Comparison of ENCODE assay signal across 31 cellular contexts in genomic region chr3:142622447-142622846, GRCh38.
"Had no signal": no experiment of that assay in that cellular context is flagged by ENCODE, and none has a peak within 500 bp of the region (broad histone marks: within the 10 kb centered on the region; RNA-seq: fewer than 3 reads in every experiment).

No MANE protein-coding gene starts in this region.

- H3K27ac ChIP-seq: ascending aorta, breast epithelium, cardiac muscle cell, esophagus muscularis mucosa, foreskin keratinocyte, gastrocnemius medialis had no signal

- H3K4me1 ChIP-seq: ascending aorta, breast epithelium, esophagus muscularis mucosa had no signal

- H3K9me3 ChIP-seq: ascending aorta, breast epithelium, esophagus muscularis mucosa, gastrocnemius medialis had no signal

- H3K36me3 ChIP-seq: ascending aorta, breast epithelium, cardiac muscle cell, esophagus muscularis mucosa, gastrocnemius medialis had no signal

- H3K27ac Mint-ChIP-seq: activated CD4-positive, alpha-beta memory T cell treated with anti-CD3 and anti-CD28 coated beads, Interleukin-2, amount 10 ng/mL, durations not matched to agents 7 days and 5 days; activated CD4-positive, alpha-beta T cell treated with anti-CD3 and anti-CD28 coated beads, Interleukin-2, amount 10 ng/mL, durations not matched to agents 7 days and 5 days; activated naive CD4-positive, alpha-beta T cell treated with anti-CD3 and anti-CD28 coated beads, Interleukin-2, amount 10 ng/mL, durations not matched to agents 7 days and 5 days; activated naive CD4-positive, alpha-beta T cell treated with anti-CD3 and anti-CD28 coated beads, Interleukin-2, amount 50 U/mL, for 72 hours; activated naive CD8-positive, alpha-beta T cell treated with anti-CD3 and anti-CD28 coated beads, Interleukin-2, amount 10 ng/mL, durations not matched to agents 7 days and 5 days; activated T-cell treated with anti-CD3 and anti-CD28 coated beads, Interleukin-2, amount 50 U/mL, for 24 hours; activated T-cell treated with anti-CD3 and anti-CD28 coated beads, Interleukin-2, amount 50 U/mL, for 72 hours; effector memory CD8-positive, alpha-beta T cell had no signal

- DNase-seq: activated CD4-positive, alpha-beta memory T cell treated with anti-CD3 and anti-CD28 coated beads, Interleukin-2, amount 10 ng/mL, durations not matched to agents 7 days and 5 days; activated CD4-positive, alpha-beta T cell treated with anti-CD3 and anti-CD28 coated beads for 1 hour; activated CD4-positive, alpha-beta T cell treated with anti-CD3 and anti-CD28 coated beads for 4 hours; activated CD4-positive, alpha-beta T cell treated with anti-CD3 and anti-CD28 coated beads, Interleukin-2, amount 10 ng/mL, durations not matched to agents 7 days and 5 days; activated CD4-positive, alpha-beta T cell treated with anti-CD3 and anti-CD28 coated beads, Interleukin-2, amount 50 U/mL, for 4 hours; activated CD4-positive, CD25-positive, alpha-beta regulatory T cell; activated CD8-positive, alpha-beta memory T cell treated with anti-CD3 and anti-CD28 coated beads, Interleukin-2, amount 50 U/mL, for 48 hours; activated gamma-delta T cell; activated naive CD4-positive, alpha-beta T cell; activated naive CD4-positive, alpha-beta T cell treated with anti-CD3 and anti-CD28 coated beads, Interleukin-2, amount 10 ng/mL, durations not matched to agents 7 days and 5 days; activated naive CD8-positive, alpha-beta T cell treated with anti-CD3 and anti-CD28 coated beads, Interleukin-2, amount 10 ng/mL, durations not matched to agents 7 days and 5 days; activated T-cell treated with anti-CD3 and anti-CD28 coated beads for 4 hours; activated T-cell treated with anti-CD3 and anti-CD28 coated beads, Interleukin-2, amount 50 U/mL, for 24 hours; activated T-cell treated with anti-CD3 and anti-CD28 coated beads, Interleukin-2, amount 50 U/mL, for 72 hours; central memory CD4-positive, alpha-beta T cell; cerebellar nuclear complex; cortex of kidney; dermis blood vessel endothelial cell; effector CD4-positive, alpha-beta T cell; effector memory CD8-positive, alpha-beta T cell; erythroblast; foreskin keratinocyte; gastrocnemius medialis; glutamatergic neuron; T-helper 2 cell had no signal

- H3K9me3 Mint-ChIP-seq: activated CD4-positive, alpha-beta memory T cell treated with anti-CD3 and anti-CD28 coated beads, Interleukin-2, amount 10 ng/mL, durations not matched to agents 7 days and 5 days; activated CD4-positive, alpha-beta T cell treated with anti-CD3 and anti-CD28 coated beads, Interleukin-2, amount 10 ng/mL, durations not matched to agents 7 days and 5 days; activated naive CD4-positive, alpha-beta T cell treated with anti-CD3 and anti-CD28 coated beads, Interleukin-2, amount 10 ng/mL, durations not matched to agents 7 days and 5 days; activated naive CD4-positive, alpha-beta T cell treated with anti-CD3 and anti-CD28 coated beads, Interleukin-2, amount 50 U/mL, for 72 hours; activated naive CD8-positive, alpha-beta T cell treated with anti-CD3 and anti-CD28 coated beads, Interleukin-2, amount 10 ng/mL, durations not matched to agents 7 days and 5 days; activated T-cell treated with anti-CD3 and anti-CD28 coated beads, Interleukin-2, amount 50 U/mL, for 24 hours; activated T-cell treated with anti-CD3 and anti-CD28 coated beads, Interleukin-2, amount 50 U/mL, for 72 hours; brain; effector memory CD8-positive, alpha-beta T cell had no signal

- H3K36me3 Mint-ChIP-seq: activated naive CD4-positive, alpha-beta T cell treated with anti-CD3 and anti-CD28 coated beads, Interleukin-2, amount 10 ng/mL, durations not matched to agents 7 days and 5 days; activated naive CD4-positive, alpha-beta T cell treated with anti-CD3 and anti-CD28 coated beads, Interleukin-2, amount 50 U/mL, for 72 hours; activated naive CD8-positive, alpha-beta T cell treated with anti-CD3 and anti-CD28 coated beads, Interleukin-2, amount 10 ng/mL, durations not matched to agents 7 days and 5 days; brain had no signal

- H3K27me3 ChIP-seq: ascending aorta, breast epithelium, cardiac muscle cell, esophagus muscularis mucosa, foreskin keratinocyte, gastrocnemius medialis had no signal

- ATAC-seq: activated naive CD4-positive, alpha-beta T cell treated with anti-CD3 and anti-CD28 coated beads, Interleukin-2, amount 50 U/mL, for 72 hours; activated T-cell treated with anti-CD3 and anti-CD28 coated beads, Interleukin-2, amount 50 U/mL, for 72 hours; effector memory CD8-positive, alpha-beta T cell; foreskin keratinocyte; gastrocnemius medialis had no signal

- H3K4me3 Mint-ChIP-seq: activated CD4-positive, alpha-beta memory T cell treated with anti-CD3 and anti-CD28 coated beads, Interleukin-2, amount 10 ng/mL, durations not matched to agents 7 days and 5 days; activated CD4-positive, alpha-beta T cell treated with anti-CD3 and anti-CD28 coated beads, Interleukin-2, amount 10 ng/mL, durations not matched to agents 7 days and 5 days; activated naive CD4-positive, alpha-beta T cell treated with anti-CD3 and anti-CD28 coated beads, Interleukin-2, amount 10 ng/mL, durations not matched to agents 7 days and 5 days; activated naive CD8-positive, alpha-beta T cell treated with anti-CD3 and anti-CD28 coated beads, Interleukin-2, amount 10 ng/mL, durations not matched to agents 7 days and 5 days; activated T-cell treated with anti-CD3 and anti-CD28 coated beads, Interleukin-2, amount 50 U/mL, for 24 hours; activated T-cell treated with anti-CD3 and anti-CD28 coated beads, Interleukin-2, amount 50 U/mL, for 72 hours; brain; effector memory CD8-positive, alpha-beta T cell had no signal

- H3K4me3 ChIP-seq: ascending aorta, breast epithelium, cardiac muscle cell, esophagus muscularis mucosa, gastrocnemius medialis had no signal

- H3K4me1 Mint-ChIP-seq: activated CD4-positive, alpha-beta T cell treated with anti-CD3 and anti-CD28 coated beads, Interleukin-2, amount 10 ng/mL, durations not matched to agents 7 days and 5 days; activated naive CD4-positive, alpha-beta T cell treated with anti-CD3 and anti-CD28 coated beads, Interleukin-2, amount 10 ng/mL, durations not matched to agents 7 days and 5 days; brain had no signal

- H3K27me3 Mint-ChIP-seq: activated CD4-positive, alpha-beta memory T cell treated with anti-CD3 and anti-CD28 coated beads, Interleukin-2, amount 10 ng/mL, durations not matched to agents 7 days and 5 days; activated CD4-positive, alpha-beta T cell treated with anti-CD3 and anti-CD28 coated beads, Interleukin-2, amount 10 ng/mL, durations not matched to agents 7 days and 5 days; activated naive CD4-positive, alpha-beta T cell treated with anti-CD3 and anti-CD28 coated beads, Interleukin-2, amount 10 ng/mL, durations not matched to agents 7 days and 5 days; activated naive CD8-positive, alpha-beta T cell treated with anti-CD3 and anti-CD28 coated beads, Interleukin-2, amount 10 ng/mL, durations not matched to agents 7 days and 5 days; activated T-cell treated with anti-CD3 and anti-CD28 coated beads, Interleukin-2, amount 50 U/mL, for 24 hours; brain; effector memory CD8-positive, alpha-beta T cell had no signal
